In genomic region chr3:69425249-69425648, GRCh38 we compare ENCODE assay signal across 8 cellular contexts. TPM values are rescaled to one million over a fixed set of nuclear protein-coding genes. Genes with fewer than 3 reads are reported as not detected.
DNase-seq lines count a peak whose midpoint lies in the region; ATAC-seq and FAIRE-seq lines count a peak whose summit lies in the region.

No MANE protein-coding gene starts in this region.

- CTCF ChIA-PET in CD8-positive, alpha-beta memory T cell (lab: Charles Lee) = interaction anchor here (1.6 kb wide), 1 partner anchor 16 kb away, joined by 3 read pairs; no protein-coding TSS in a partner anchor

- FAIRE-seq in HTR-8/SVneo (lab: Jason Lieb, UNC) = peak; percentile 40

- no peaks in the 10 kb centered on the region for H3K27me3 ChIP-seq in CD8-positive, alpha-beta memory T cell (ENCODE audit: insufficient read depth, low read length, poor library complexity, severe bottlenecking)

- peak; percentile 34 for DNase-seq in GM03348 (ENCODE audit: low spot score)
- DNase-seq in HTR-8/SVneo (ENCODE audit: insufficient read length, low spot score) = peak; percentile 31
- DNase-seq in activated T-cell treated with anti-CD3 and anti-CD28 coated beads, Interleukin-2, amount 50 U/mL, for 72 hours = peak; percentile 26 to 32
- peak; percentile 5 for DNase-seq in hepatic stellate cell (ENCODE audit: low spot score)
- peak; percentile 22 for DNase-seq in stimulated activated naive CD8-positive, alpha-beta T cell treated with anti-CD3 and anti-CD28 coated beads, Interleukin-15, Interleukin-2, amounts not matched to agents 100 U/mL and 50 U/mL, for 24 hours
- DNase-seq in GM19240 (ENCODE audit: insufficient read length, low spot score) = no peak
- no peak for DNase-seq in CD8-positive, alpha-beta memory T cell

- H3K36me3 ChIP-seq in CD8-positive, alpha-beta memory T cell (ENCODE audit: insufficient read depth, low read length) = no peaks in the 10 kb centered on the region

- H3K36me3 Mint-ChIP-seq in activated T-cell treated with anti-CD3 and anti-CD28 coated beads, Interleukin-2, amount 50 U/mL, for 72 hours (ENCODE audit: insufficient read depth in 2 of 2) = no peaks in the 10 kb centered on the region
- no peaks in the 10 kb centered on the region for H3K36me3 Mint-ChIP-seq in CD8-positive, alpha-beta memory T cell

- no peak overlapping the region for H3K27ac Mint-ChIP-seq in activated T-cell treated with anti-CD3 and anti-CD28 coated beads, Interleukin-2, amount 50 U/mL, for 72 hours
- no peak overlapping the region for H3K27ac Mint-ChIP-seq in CD8-positive, alpha-beta memory T cell

- no peak overlapping the region for H3K27ac ChIP-seq in CD8-positive, alpha-beta memory T cell (ENCODE audit: low read depth, low read length)

- H3K4me1 Mint-ChIP-seq in activated T-cell treated with anti-CD3 and anti-CD28 coated beads, Interleukin-2, amount 50 U/mL, for 72 hours (ENCODE audit: low read depth) = peaks cover 6% of the 10 kb centered on the region
- H3K4me1 Mint-ChIP-seq in CD8-positive, alpha-beta memory T cell = no peaks in the 10 kb centered on the region

- H3K9me3 Mint-ChIP-seq in activated T-cell treated with anti-CD3 and anti-CD28 coated beads, Interleukin-2, amount 50 U/mL, for 72 hours = no peaks in the 10 kb centered on the region
- H3K9me3 Mint-ChIP-seq in CD8-positive, alpha-beta memory T cell = no peaks in the 10 kb centered on the region

- no peak overlapping the region for H3K4me3 ChIP-seq in CD8-positive, alpha-beta memory T cell (ENCODE audit: low read length)

- H3K27me3 Mint-ChIP-seq in activated T-cell treated with anti-CD3 and anti-CD28 coated beads, Interleukin-2, amount 50 U/mL, for 72 hours (ENCODE audit: low read depth) = peaks cover 11% of the 10 kb centered on the region
- peaks cover under 1 to 1% of the 10 kb centered on the region in 2 donors for H3K27me3 Mint-ChIP-seq in CD8-positive, alpha-beta memory T cell

- POLR2A ChIA-PET in CD8-positive, alpha-beta memory T cell (lab: Charles Lee) = no interaction called here

- no peaks in the 10 kb centered on the region for H3K9me3 ChIP-seq in CD8-positive, alpha-beta memory T cell (ENCODE audit: low read length)

- no peak overlapping the region for H3K4me3 Mint-ChIP-seq in activated T-cell treated with anti-CD3 and anti-CD28 coated beads, Interleukin-2, amount 50 U/mL, for 72 hours
- H3K4me3 Mint-ChIP-seq in CD8-positive, alpha-beta memory T cell = no peak overlapping the region

- no peaks in the 10 kb centered on the region for H3K4me1 ChIP-seq in CD8-positive, alpha-beta memory T cell (ENCODE audit: insufficient read depth, low read length)

- ATAC-seq in GM21360 (IDR thresholded peaks at IDR 0.05; ENCODE audit: unreplicated experiment) = peak; percentile 86
- ATAC-seq in activated T-cell treated with anti-CD3 and anti-CD28 coated beads, Interleukin-2, amount 50 U/mL, for 72 hours (replicated peaks in 1 of 2) = peak; percentile 58 to 74
- peak; percentile 71 for ATAC-seq in stimulated activated naive CD8-positive, alpha-beta T cell treated with anti-CD3 and anti-CD28 coated beads, Interleukin-15, Interleukin-2, amounts not matched to agents 100 U/mL and 50 U/mL, for 24 hours

RNA-seq across cellular contexts. Expression of gene FRMD4B, which starts 39.4 kb away (rescaled TPM):
- 10 to 100 TPM; 40.4 to 77.7 TPM for total RNA-seq in activated T-cell treated with anti-CD3 and anti-CD28 coated beads, Interleukin-2, amount 50 U/mL, for 72 hours
- 10 to 100 TPM; 40.3 to 41.1 TPM for total RNA-seq in CD8-positive, alpha-beta memory T cell
- polyA plus RNA-seq in CD8-positive, alpha-beta memory T cell = 3.0 TPM

Comparison
In these comparisons a context has a peak if more than half of its experiments do, and no peak if none do; other contexts are left out.
1. DNase-seq: peak in GM03348 (single experiment), HTR-8/SVneo (single experiment), activated T-cell treated with anti-CD3 and anti-CD28 coated beads, Interleukin-2, amount 50 U/mL, for 72 hours (2 of 2), hepatic stellate cell (single experiment) and stimulated activated naive CD8-positive, alpha-beta T cell treated with anti-CD3 and anti-CD28 coated beads, Interleukin-15, Interleukin-2, amounts not matched to agents 100 U/mL and 50 U/mL, for 24 hours (single experiment); none in GM19240 (single experiment) and CD8-positive, alpha-beta memory T cell (0 of 5).
2. Peak in every context shown above with its lines, with median percentiles within 50 percentile points of each other: ATAC-seq.